Comparison of ENCODE assay signal across 8 cellular contexts in the genomic region with DNA sequence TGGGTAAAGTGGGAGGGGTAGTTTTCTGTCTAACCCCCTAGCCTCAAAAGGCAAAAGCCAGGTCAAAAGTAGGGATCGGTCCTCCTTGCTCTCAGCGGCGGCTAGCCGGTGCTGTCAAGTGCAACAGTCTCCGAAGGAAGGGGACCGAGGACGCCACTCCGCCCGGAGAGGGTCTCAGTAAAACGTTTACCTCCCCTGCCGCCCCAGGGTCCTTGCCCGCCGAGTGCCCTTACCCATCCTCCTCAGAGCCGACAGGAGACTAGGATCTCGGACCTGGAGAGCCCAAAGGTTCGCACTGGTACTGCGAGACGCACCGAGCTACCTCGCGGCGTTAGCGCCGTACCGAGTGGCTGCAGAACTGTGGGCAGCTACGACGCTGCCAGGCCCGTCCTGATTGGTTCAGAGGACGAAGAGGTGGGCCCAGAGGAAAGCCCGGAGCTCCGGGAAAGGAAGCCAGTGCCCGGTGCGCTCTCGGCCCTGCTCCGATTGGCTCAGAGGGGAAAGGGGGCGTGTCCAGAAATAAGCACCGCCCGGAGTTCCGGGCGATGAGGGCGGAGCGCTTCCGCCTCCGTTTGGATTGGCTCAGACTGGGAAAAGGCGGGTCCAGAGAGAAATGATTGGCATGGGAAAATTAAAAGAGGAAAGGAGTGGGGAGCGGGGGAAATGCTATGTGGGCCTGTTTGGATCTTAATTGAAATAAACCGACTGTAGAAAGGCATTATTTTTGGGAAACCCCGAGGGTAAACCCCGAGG. TPM values are rescaled to one million over a fixed set of nuclear protein-coding genes. Genes with fewer than 3 reads are reported as not detected.
DNase-seq lines count a peak whose midpoint lies in the region; ATAC-seq and TF ChIP-seq lines count a peak whose summit lies in the region.
"Not testable (repeated sequence)": the region's sequence is repeated elsewhere in the genome, so short reads cannot be mapped to it uniquely, and the experiment has no call there.

A gene with protein sequence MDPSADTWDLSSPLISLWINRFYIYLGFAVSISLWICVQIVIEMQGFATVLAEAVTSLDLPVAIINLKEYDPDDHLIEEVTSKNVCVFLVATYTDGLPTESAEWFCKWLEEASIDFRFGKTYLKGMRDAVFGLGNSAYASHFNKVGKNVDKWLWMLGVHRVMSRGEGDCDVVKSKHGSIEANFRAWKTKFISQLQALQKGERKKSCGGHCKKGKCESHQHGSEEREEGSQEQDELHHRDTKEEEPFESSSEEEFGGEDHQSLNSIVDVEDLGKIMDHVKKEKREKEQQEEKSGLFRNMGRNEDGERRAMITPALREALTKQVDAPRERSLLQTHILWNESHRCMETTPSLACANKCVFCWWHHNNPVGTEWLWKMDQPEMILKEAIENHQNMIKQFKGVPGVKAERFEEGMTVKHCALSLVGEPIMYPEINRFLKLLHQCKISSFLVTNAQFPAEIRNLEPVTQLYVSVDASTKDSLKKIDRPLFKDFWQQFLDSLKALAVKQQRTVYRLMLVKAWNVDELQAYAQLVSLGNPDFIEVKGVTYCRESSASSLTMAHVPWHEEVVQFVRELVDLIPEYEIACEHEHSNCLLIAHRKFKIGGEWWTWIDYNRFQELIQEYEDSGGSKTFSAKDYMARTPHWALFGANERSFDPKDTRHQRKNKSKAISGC (minus strand): TSS at position 362 of the 753 bp plus-strand sequence. CDS start 125 bp downstream, at position 237.

- CTCF ChIA-PET in activated CD4-positive, alpha-beta T cell treated with anti-CD3 and anti-CD28 coated beads, Interleukin-2, amount 10 ng/mL, durations not matched to agents 7 days and 5 days (lab: Charles Lee) = interaction anchor here (0.8 kb wide), 1 partner anchor 9 kb away, joined by 3 read pairs; no protein-coding TSS in a partner anchor

- POLR2A ChIA-PET in activated CD4-positive, alpha-beta T cell treated with anti-CD3 and anti-CD28 coated beads, Interleukin-2, amount 10 ng/mL, durations not matched to agents 7 days and 5 days (lab: Charles Lee) = interaction anchor here (1.1 kb wide), 1 partner anchor 87 kb away, joined by 4 read pairs; no protein-coding TSS in a partner anchor

- DNase-seq in C1 segment of cervical spinal cord (lab: John Stamatoyannopoulos, UW) = peak; percentile 68 to 99 (median 96)
- peak; percentile 95 for DNase-seq in NCI-H526 treated with DMSO at 0.1 percent for 48 hours (lab: John Stamatoyannopoulos, UW)
- DNase-seq in activated CD4-positive, alpha-beta T cell treated with anti-CD3 and anti-CD28 coated beads, Interleukin-2, amount 10 ng/mL, durations not matched to agents 7 days and 5 days = peak; percentile 98
- peak; percentile 99 for DNase-seq in coronary artery (ENCODE audit: low spot score)
- peak; percentile 87 to 93 (median 92) for DNase-seq in stimulated activated CD4-positive, alpha-beta T cell treated with anti-CD3 and anti-CD28 coated beads, Interleukin-1b, Interleukin-23, amount 100 ng/mL, for 24 hours (ENCODE audit: low read depth in 4 of 4, low spot score in 1 of 4)

- not testable (repeated sequence) for H3K27me3 Mint-ChIP-seq in activated CD4-positive, alpha-beta T cell treated with anti-CD3 and anti-CD28 coated beads, Interleukin-2, amount 10 ng/mL, durations not matched to agents 7 days and 5 days

- peaks cover 32% of the 10 kb centered on the region for H3K4me1 Mint-ChIP-seq in activated CD4-positive, alpha-beta T cell treated with anti-CD3 and anti-CD28 coated beads, Interleukin-2, amount 10 ng/mL, durations not matched to agents 7 days and 5 days

- H3K27me3 ChIP-seq in layer of hippocampus (ENCODE audit: control insufficient read depth, insufficient read depth, low read length) = not testable (repeated sequence)

- H3K27ac ChIP-seq in coronary artery (peak within 1 kb of the TSS; percentile 90 to 99), layer of hippocampus (ENCODE audit: low read depth, low read length) (peak within 1 kb of the TSS; percentile 71)

- ATAC-seq in GM19351 (IDR thresholded peaks at IDR 0.05; ENCODE audit: unreplicated experiment) (peak; percentile 88), HG03520 (IDR thresholded peaks at IDR 0.05; ENCODE audit: unreplicated experiment) (peak; percentile 93)

- H3K4me3 Mint-ChIP-seq in activated CD4-positive, alpha-beta T cell treated with anti-CD3 and anti-CD28 coated beads, Interleukin-2, amount 10 ng/mL, durations not matched to agents 7 days and 5 days = peak within 1 kb of the TSS; percentile 92

- not testable (repeated sequence) for H3K9me3 Mint-ChIP-seq in activated CD4-positive, alpha-beta T cell treated with anti-CD3 and anti-CD28 coated beads, Interleukin-2, amount 10 ng/mL, durations not matched to agents 7 days and 5 days

- peak within 1 kb of the TSS; percentile 94 for H3K4me3 ChIP-seq in coronary artery

- peaks cover 14% of the 10 kb centered on the region for H3K36me3 Mint-ChIP-seq in activated CD4-positive, alpha-beta T cell treated with anti-CD3 and anti-CD28 coated beads, Interleukin-2, amount 10 ng/mL, durations not matched to agents 7 days and 5 days (ENCODE audit: low read depth)

- H3K27ac Mint-ChIP-seq in activated CD4-positive, alpha-beta T cell treated with anti-CD3 and anti-CD28 coated beads, Interleukin-2, amount 10 ng/mL, durations not matched to agents 7 days and 5 days = peak within 1 kb of the TSS; percentile 84

- TF ChIP-seq CTCF in coronary artery (IDR thresholded peaks at IDR 0.05) = not testable (repeated sequence)

RNA-seq across cellular contexts. Expression of the gene that starts here (rescaled TPM):
- 1 to 10 TPM; 4.5 to 4.6 TPM for total RNA-seq in activated CD4-positive, alpha-beta T cell treated with anti-CD3 and anti-CD28 coated beads, Interleukin-2, amount 10 ng/mL, durations not matched to agents 7 days and 5 days

Comparison
In these comparisons a context has a peak if more than half of its experiments do, and no peak if none do; other contexts are left out.
1. Peak in every context shown above with its lines: DNase-seq, ATAC-seq, H3K4me3 ChIP-seq and H3K27ac ChIP-seq.